In genomic region chr18:72867721-72868665, GRCh38 we compare ENCODE assay signal across 9 cellular contexts. TPM values are rescaled to one million over a fixed set of nuclear protein-coding genes. Genes with fewer than 3 reads are reported as not detected.
DNase-seq lines count a peak whose midpoint lies in the region; ATAC-seq and TF ChIP-seq lines count a peak whose summit lies in the region.
"Had no signal": no experiment of that assay in that cellular context is flagged by ENCODE, and none has a peak within 500 bp of the region (broad histone marks: within the 10 kb centered on the region; RNA-seq: fewer than 3 reads in every experiment).

Gene NETO1 (minus strand): TSS chr18:72867987. CDS start chr18:72867291, 696 bp downstream.

- no peak within 1 kb of the TSS for H3K27ac ChIP-seq in SK-N-MC
- H3K27ac ChIP-seq in iPS-18a (ENCODE audit: low read length), result no peak within 1 kb of the TSS

- H3K9ac ChIP-seq in SK-N-MC (ENCODE audit: insufficient read length) (no peak within 1 kb of the TSS), iPS-18a (ENCODE audit: low read length) (no peak within 1 kb of the TSS)

- peak; percentile 26 for DNase-seq in activated T-cell treated with anti-CD3 and anti-CD28 coated beads, Interleukin-2, amount 50 U/mL, for 24 hours
- DNase-seq in activated T-cell treated with anti-CD3 and anti-CD28 coated beads for 4 hours, result no peak
- no peak for DNase-seq in SK-N-MC (ENCODE audit: low read depth, low spot score)
- DNase-seq in type B pancreatic cell (ENCODE audit: extremely low spot score, unreplicated experiment), result no peak
- no peak for DNase-seq in stimulated activated CD4-positive, alpha-beta T cell treated with anti-CD3 and anti-CD28 coated beads, Interleukin-1b, Interleukin-23, amount 100 ng/mL, for 48 hours
- DNase-seq: GF-D8 had no signal

- H3K27me3 ChIP-seq in iPS-18a (ENCODE audit: control insufficient read depth, insufficient read depth, low read length), result peaks cover 57% of the 10 kb centered on the region

- ATAC-seq in HG02763 (IDR thresholded peaks at IDR 0.05; ENCODE audit: unreplicated experiment) (no peak), GM21367 (IDR thresholded peaks at IDR 0.05; ENCODE audit: unreplicated experiment) (no peak)

- H3K27ac Mint-ChIP-seq in activated T-cell treated with anti-CD3 and anti-CD28 coated beads, Interleukin-2, amount 50 U/mL, for 24 hours, result no peak within 1 kb of the TSS
- H3K27ac Mint-ChIP-seq in type B pancreatic cell, result no peak within 1 kb of the TSS

- H3K4me3 Mint-ChIP-seq in activated T-cell treated with anti-CD3 and anti-CD28 coated beads, Interleukin-2, amount 50 U/mL, for 24 hours, result no peak within 1 kb of the TSS
- H3K4me3 Mint-ChIP-seq in type B pancreatic cell, result peak within 1 kb of the TSS; percentile 86

- H3K4me3 ChIP-seq in SK-N-MC, result peak within 1 kb of the TSS; percentile 72
- H3K4me3 ChIP-seq in iPS-18a (ENCODE audit: low read length), result peak within 1 kb of the TSS; percentile 77

- peaks cover 13% of the 10 kb centered on the region for H3K4me1 ChIP-seq in iPS-18a (ENCODE audit: control insufficient read depth, low read depth, low read length)

- TF ChIP-seq CTCF in type B pancreatic cell (conservative IDR thresholded peaks at IDR 0.05), result no peak

- H3K4me1 Mint-ChIP-seq in activated T-cell treated with anti-CD3 and anti-CD28 coated beads, Interleukin-2, amount 50 U/mL, for 24 hours (ENCODE audit: low read depth), result peaks cover 4% of the 10 kb centered on the region
- H3K4me1 Mint-ChIP-seq in type B pancreatic cell (ENCODE audit: unreplicated experiment), result no peaks in the 10 kb centered on the region

- no peaks in the 10 kb centered on the region for H3K9me3 ChIP-seq in SK-N-MC (ENCODE audit: low read depth, low read length)
- H3K9me3 ChIP-seq in iPS-18a (ENCODE audit: control insufficient read depth, low read depth, low read length), result no peaks in the 10 kb centered on the region

- H3K9me3 Mint-ChIP-seq in activated T-cell treated with anti-CD3 and anti-CD28 coated beads, Interleukin-2, amount 50 U/mL, for 24 hours, result no peaks in the 10 kb centered on the region
- no peaks in the 10 kb centered on the region for H3K9me3 Mint-ChIP-seq in type B pancreatic cell

- H3K36me3 ChIP-seq in SK-N-MC (ENCODE audit: insufficient read depth, low read length) (no peaks in the 10 kb centered on the region), iPS-18a (ENCODE audit: control insufficient read depth, low read depth, low read length) (no peaks in the 10 kb centered on the region)

- H3K36me3 Mint-ChIP-seq in activated T-cell treated with anti-CD3 and anti-CD28 coated beads, Interleukin-2, amount 50 U/mL, for 24 hours (ENCODE audit: low read depth), result no peaks in the 10 kb centered on the region
- H3K36me3 Mint-ChIP-seq in type B pancreatic cell, result no peaks in the 10 kb centered on the region

- H3K27me3 Mint-ChIP-seq in activated T-cell treated with anti-CD3 and anti-CD28 coated beads, Interleukin-2, amount 50 U/mL, for 24 hours, result peaks cover 43% of the 10 kb centered on the region
- peaks cover 80% of the 10 kb centered on the region for H3K27me3 Mint-ChIP-seq in type B pancreatic cell

RNA-seq across cellular contexts. Expression of gene NETO1, which starts in this region (rescaled TPM):
- total RNA-seq in type B pancreatic cell (ENCODE audit: low replicate concordance), result 7.0 and 13.3 TPM in 2 replicates
